23 cellular contexts compared by ENCODE assay signal in the genomic region with DNA sequence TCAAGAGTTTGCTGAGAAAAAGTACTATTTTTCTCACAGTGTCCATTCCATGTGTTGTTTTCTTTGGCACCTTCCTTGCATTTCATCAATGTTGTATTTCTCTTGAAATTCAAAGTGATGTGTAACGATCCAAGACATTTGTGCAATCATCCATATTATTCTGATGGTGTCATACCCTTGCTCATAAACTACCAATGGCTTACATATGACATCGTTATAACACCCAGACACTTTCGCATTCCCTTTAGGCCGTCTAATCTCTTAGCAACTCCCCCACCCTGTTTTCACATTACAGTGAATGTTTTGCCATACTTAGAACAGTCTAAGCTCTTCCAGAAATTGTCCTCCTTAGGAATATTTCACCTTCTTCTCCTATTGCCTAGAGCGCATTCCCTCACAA.
DNase-seq lines count a peak whose midpoint lies in the region; TF ChIP-seq lines count a peak whose summit lies in the region.
"Had no signal": no experiment of that assay in that cellular context is flagged by ENCODE, and none has a peak within 500 bp of the region (broad histone marks: within the 10 kb centered on the region; RNA-seq: fewer than 3 reads in every experiment).

No MANE protein-coding gene starts in this region.

- H3K9me3 Mint-ChIP-seq in chondrocyte (ENCODE audit: low read depth), result peaks cover 8% of the 10 kb centered on the region
- peaks cover 4% of the 10 kb centered on the region for H3K9me3 Mint-ChIP-seq in HFFc6

- H3K4me3 Mint-ChIP-seq in chondrocyte (ENCODE audit: unreplicated experiment), result peak overlapping the region; percentile 11
- H3K4me3 Mint-ChIP-seq in HFFc6, result no peak overlapping the region
- H3K4me3 Mint-ChIP-seq: activated naive CD8-positive, alpha-beta T cell treated with anti-CD3 and anti-CD28 coated beads for 36 hours; CD8-positive, alpha-beta memory T cell; central memory CD8-positive, alpha-beta T cell; stimulated activated naive CD8-positive, alpha-beta T cell treated with anti-CD3 and anti-CD28 coated beads, Interleukin-15, amount 100 ng/mL, for 72 hours had no signal

- in situ Hi-C loops in ACHN (cut with HindIII; ENCODE audit: low pct_ligation_motif_present, low pct_unique_long_range_greater_than_20kb, low sequenced_read_pairs), result no loop called here

- TF ChIP-seq CTCF in chondrocyte (IDR thresholded peaks at IDR 0.05), result no peak
- TF ChIP-seq CTCF in HFFc6 (IDR thresholded peaks at IDR 0.05), result no peak

- DNase-seq in ACHN (peak; percentile 69), HS-5 (ENCODE audit: low read depth) (peak; percentile 87), chondrocyte (ENCODE audit: low spot score) (no peak), kidney glomerular epithelial cell (lab: John Stamatoyannopoulos, UW) (peak; percentile 96), HFFc6 (no peak), HuH-7 (ENCODE audit: low spot score) (no peak), C1 segment of cervical spinal cord (lab: John Stamatoyannopoulos, UW) (no peak), NCI-H1436 (lab: John Stamatoyannopoulos, UW) (no peak)
- DNase-seq: activated CD4-positive, alpha-beta T cell treated with anti-CD3 and anti-CD28 coated beads for 1 hour; activated naive CD8-positive, alpha-beta T cell treated with anti-CD3 and anti-CD28 coated beads for 36 hours; CD8-positive, alpha-beta memory T cell; effector CD8-positive, alpha-beta T cell; HCEC 1CT; left cardiac atrium; NCI-H1048; NCI-H2107; occipital lobe; OCI-M1; right lobe of liver; stimulated activated CD4-positive, alpha-beta T cell treated with anti-CD3 and anti-CD28 coated beads, Interleukin-2, amount 100 ng/mL, for 24 hours; stimulated activated naive CD8-positive, alpha-beta T cell treated with anti-CD3 and anti-CD28 coated beads, Interleukin-15, amount 100 ng/mL, for 72 hours; upper lobe of right lung had no signal

- H3K36me3 Mint-ChIP-seq in chondrocyte (ENCODE audit: low read depth) (peaks cover 2% of the 10 kb centered on the region), HFFc6 (ENCODE audit: low read depth) (no peaks in the 10 kb centered on the region)
- H3K36me3 Mint-ChIP-seq: activated naive CD8-positive, alpha-beta T cell treated with anti-CD3 and anti-CD28 coated beads for 36 hours; CD8-positive, alpha-beta memory T cell had no signal

- peaks cover 15% of the 10 kb centered on the region for H3K4me1 Mint-ChIP-seq in chondrocyte (ENCODE audit: low read depth)
- no peaks in the 10 kb centered on the region for H3K4me1 Mint-ChIP-seq in HFFc6 (ENCODE audit: low read depth)
- H3K4me1 Mint-ChIP-seq: activated naive CD8-positive, alpha-beta T cell treated with anti-CD3 and anti-CD28 coated beads for 36 hours; CD8-positive, alpha-beta memory T cell; central memory CD8-positive, alpha-beta T cell; stimulated activated naive CD8-positive, alpha-beta T cell treated with anti-CD3 and anti-CD28 coated beads, Interleukin-15, amount 100 ng/mL, for 72 hours had no signal

- H3K27ac Mint-ChIP-seq in chondrocyte (ENCODE audit: unreplicated experiment), result peak overlapping the region; percentile 92
- H3K27ac Mint-ChIP-seq in HFFc6, result no peak overlapping the region
- H3K27ac Mint-ChIP-seq: activated naive CD8-positive, alpha-beta T cell treated with anti-CD3 and anti-CD28 coated beads for 36 hours; CD8-positive, alpha-beta memory T cell; stimulated activated naive CD8-positive, alpha-beta T cell treated with anti-CD3 and anti-CD28 coated beads, Interleukin-15, amount 100 ng/mL, for 72 hours had no signal

- H3K27me3 Mint-ChIP-seq in chondrocyte (ENCODE audit: low read depth) (no peaks in the 10 kb centered on the region), HFFc6 (ENCODE audit: insufficient read depth) (0 out of 2 replicates have a peak, but pooled peaks cover 1% of the 10 kb centered on the region)
- H3K27me3 Mint-ChIP-seq: activated naive CD8-positive, alpha-beta T cell treated with anti-CD3 and anti-CD28 coated beads for 36 hours; CD8-positive, alpha-beta memory T cell; central memory CD8-positive, alpha-beta T cell; stimulated activated naive CD8-positive, alpha-beta T cell treated with anti-CD3 and anti-CD28 coated beads, Interleukin-15, amount 100 ng/mL, for 72 hours had no signal

Comparison
In these comparisons a context has a peak if more than half of its experiments do, and no peak if none do; other contexts are left out.
1. DNase-seq: peak in ACHN (single experiment), HS-5 (single experiment) and kidney glomerular epithelial cell (single experiment); none in chondrocyte (single experiment), HFFc6 (single experiment), HuH-7 (single experiment), C1 segment of cervical spinal cord (0 of 14) and NCI-H1436 (single experiment).